Comparison of ENCODE assay signal across 8 cellular contexts in the genomic region with DNA sequence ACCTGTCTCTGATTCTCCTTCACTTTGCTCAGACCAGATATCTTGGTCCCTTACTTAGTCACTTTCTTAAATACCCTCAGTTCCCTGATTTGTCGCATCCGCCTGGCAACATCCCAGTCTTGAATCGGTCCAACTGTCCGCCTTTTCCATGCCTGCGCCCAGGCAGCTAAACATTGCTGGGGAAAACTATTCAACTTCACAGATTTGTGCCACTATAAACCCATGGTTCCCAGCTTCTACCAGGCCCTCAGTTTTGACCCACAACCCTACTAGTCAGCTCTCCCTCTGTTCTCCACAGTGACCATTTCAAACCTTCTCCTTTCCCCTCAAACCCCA. TPM values are rescaled to one million over a fixed set of nuclear protein-coding genes. Genes with fewer than 3 reads are reported as not detected.
A peak's percentile ranks its signal among the peaks of the same experiment; 100 is the strongest.
DNase-seq lines count a peak whose midpoint lies in the region; ATAC-seq, FAIRE-seq and TF ChIP-seq lines count a peak whose summit lies in the region.

No MANE protein-coding gene starts in this region.

- no peak for TF ChIP-seq RAD21 in SK-N-SH (IDR thresholded peaks at IDR 0.05; ENCODE audit: low read length)

- H3K4me3 ChIP-seq in SK-N-SH (ENCODE audit: low read depth in 2 of 2, low read length in 1 of 2) (peak overlapping the region; percentile 62 to 63; a peak in 3 of 4 replicates), iPS-20b (ENCODE audit: low read length) (peak overlapping the region; percentile 78; the same call in 1 of the 2 replicates)

- peak overlapping the region; percentile 63; the same call in 1 of the 2 replicates for H3K4me2 ChIP-seq in SK-N-SH

- H3K9me3 Mint-ChIP-seq in activated T-helper 2 cell treated with anti-CD3 and anti-CD28 coated beads, Interferon-gamma antibody, Interleukin-2, Interleukin-4, amounts not matched to agents 10 μg/mL and 5 μg/mL and 100 μg/mL, durations not matched to agents 14 hours and 24 hours and 36 hours: no peaks in the 10 kb centered on the region
- H3K9me3 Mint-ChIP-seq in stimulated activated naive CD8-positive, alpha-beta T cell treated with anti-CD3 and anti-CD28 coated beads, Interleukin-15, amount 100 ng/mL, for 72 hours: no peaks in the 10 kb centered on the region

- H3K79me2 ChIP-seq in SK-N-SH (ENCODE audit: insufficient read depth): peaks cover 33% of the 10 kb centered on the region

- H3K9me3 ChIP-seq in SK-N-SH (no peaks in the 10 kb centered on the region), iPS-20b (ENCODE audit: insufficient read depth, low read depth, low read length) (no peaks in the 10 kb centered on the region)

- no peak overlapping the region for H3K27ac Mint-ChIP-seq in activated T-helper 2 cell treated with anti-CD3 and anti-CD28 coated beads, Interferon-gamma antibody, Interleukin-2, Interleukin-4, amounts not matched to agents 10 μg/mL and 5 μg/mL and 100 μg/mL, durations not matched to agents 14 hours and 24 hours and 36 hours
- H3K27ac Mint-ChIP-seq in stimulated activated naive CD8-positive, alpha-beta T cell treated with anti-CD3 and anti-CD28 coated beads, Interleukin-15, amount 100 ng/mL, for 72 hours: peak overlapping the region in 1 of 2 donors; percentile 60

- CTCF ChIA-PET in SK-N-SH (lab: Yijun Ruan, JAX): no interaction called here

- H3K9me2 ChIP-seq in SK-N-SH: no peaks in the 10 kb centered on the region

- peak overlapping the region; percentile 62 for H3K4me3 Mint-ChIP-seq in activated T-helper 2 cell treated with anti-CD3 and anti-CD28 coated beads, Interferon-gamma antibody, Interleukin-2, Interleukin-4, amounts not matched to agents 10 μg/mL and 5 μg/mL and 100 μg/mL, durations not matched to agents 14 hours and 24 hours and 36 hours (ENCODE audit: low read depth)
- peak overlapping the region; percentile 64 to 76 for H3K4me3 Mint-ChIP-seq in stimulated activated naive CD8-positive, alpha-beta T cell treated with anti-CD3 and anti-CD28 coated beads, Interleukin-15, amount 100 ng/mL, for 72 hours

- H3K27ac ChIP-seq in SK-N-SH (ENCODE audit: low read depth in 2 of 2, low read length in 1 of 2): peak overlapping the region; percentile 24 to 56; a peak in 3 of 4 replicates
- H3K27ac ChIP-seq in iPS-20b (ENCODE audit: low read length): peak overlapping the region; percentile 10

- no peaks in the 10 kb centered on the region for H3K36me3 Mint-ChIP-seq in activated T-helper 2 cell treated with anti-CD3 and anti-CD28 coated beads, Interferon-gamma antibody, Interleukin-2, Interleukin-4, amounts not matched to agents 10 μg/mL and 5 μg/mL and 100 μg/mL, durations not matched to agents 14 hours and 24 hours and 36 hours (ENCODE audit: low read depth)

- intact Hi-C loops in activated T-helper 2 cell treated with anti-CD3 and anti-CD28 coated beads, Interferon-gamma antibody, Interleukin-2, Interleukin-4, amounts not matched to agents 10 μg/mL and 5 μg/mL and 100 μg/mL, durations not matched to agents 14 hours and 24 hours and 36 hours (cut with micrococcal nuclease): no loop called here

- H3K9ac ChIP-seq in SK-N-SH (peak overlapping the region; percentile 76; the same call in 1 of the 2 replicates), iPS-20b (ENCODE audit: low read depth, low read length) (peak overlapping the region; percentile 19; the same call in 1 of the 2 replicates)

- TF ChIP-seq EP300 in SK-N-SH (IDR thresholded peaks at IDR 0.05; ENCODE audit: borderline replicate concordance in 1 of 2, low read depth in 1 of 2, low read length in 1 of 2): no peak

- 67% methylated on average over 5 of the region's 5 CpGs for WGBS in SK-N-SH (ENCODE audit: low lambda C conversion rate)

- DNase-seq in SK-N-SH (no peak), LoVo (ENCODE audit: low spot score) (no peak), RCC 7860 (ENCODE audit: low spot score) (no peak)
- no peak for DNase-seq in activated T-helper 2 cell treated with anti-CD3 and anti-CD28 coated beads, Interferon-gamma antibody, Interleukin-2, Interleukin-4, amounts not matched to agents 10 μg/mL and 5 μg/mL and 100 μg/mL, durations not matched to agents 14 hours and 24 hours and 36 hours (ENCODE audit: low spot score)
- DNase-seq in stimulated activated naive CD8-positive, alpha-beta T cell treated with anti-CD3 and anti-CD28 coated beads, Interleukin-15, amount 100 ng/mL, for 72 hours: no peak

- H3K36me3 ChIP-seq in SK-N-SH (replicated peaks in 1 of 2; ENCODE audit: control insufficient read depth in 1 of 2, insufficient read depth in 2 of 2, low read length in 1 of 2) (no peaks in the 10 kb centered on the region), iPS-20b (ENCODE audit: insufficient read depth, low read depth, low read length) (no peaks in the 10 kb centered on the region)

- H4K20me1 ChIP-seq in SK-N-SH (ENCODE audit: insufficient read depth): no peaks in the 10 kb centered on the region

- ATAC-seq in SK-N-SH treated with all-trans-retinoic acid at 6 μM for 48 hours (no peak), GM19328 (IDR thresholded peaks at IDR 0.05; ENCODE audit: unreplicated experiment) (no peak)
- ATAC-seq in stimulated activated naive CD8-positive, alpha-beta T cell treated with anti-CD3 and anti-CD28 coated beads, Interleukin-15, amount 100 ng/mL, for 72 hours: no peak

- H2AFZ ChIP-seq in SK-N-SH (ENCODE audit: low read depth): peak overlapping the region; percentile 42

- no peak for FAIRE-seq in RCC 7860 (lab: Jason Lieb, UNC)

- H3K4me1 Mint-ChIP-seq in activated T-helper 2 cell treated with anti-CD3 and anti-CD28 coated beads, Interferon-gamma antibody, Interleukin-2, Interleukin-4, amounts not matched to agents 10 μg/mL and 5 μg/mL and 100 μg/mL, durations not matched to agents 14 hours and 24 hours and 36 hours (ENCODE audit: low read depth): peaks cover 6% of the 10 kb centered on the region
- H3K4me1 Mint-ChIP-seq in stimulated activated naive CD8-positive, alpha-beta T cell treated with anti-CD3 and anti-CD28 coated beads, Interleukin-15, amount 100 ng/mL, for 72 hours: peaks cover 9% of the 10 kb centered on the region

- H3K4me1 ChIP-seq in SK-N-SH (ENCODE audit: control insufficient read depth in 1 of 2, insufficient read depth in 2 of 2, low read depth in 1 of 2, low read length in 1 of 2) (peaks cover 0 to 10% of the 10 kb centered on the region in 2 experiments; a peak in 1 of 4 replicates), iPS-20b (ENCODE audit: insufficient read depth, low read length) (peaks cover 6% of the 10 kb centered on the region; the same call in 1 of the 2 replicates)

- H3F3A ChIP-seq in SK-N-SH (replicated peaks; ENCODE audit: insufficient read depth): peaks cover 7% of the 10 kb centered on the region

- POLR2A ChIA-PET in SK-N-SH (lab: Yijun Ruan, JAX): interaction anchor here (0.6 kb wide), 1 partner anchor 49 kb away, joined by 4 read pairs; no protein-coding TSS in a partner anchor

- H3K27me3 ChIP-seq in SK-N-SH (ENCODE audit: insufficient read depth) (peaks cover 12% of the 10 kb centered on the region; the same call in 1 of the 2 replicates), iPS-20b (ENCODE audit: insufficient read depth, low read length) (no peaks in the 10 kb centered on the region)

- TF ChIP-seq CTCF in SK-N-SH (IDR thresholded peaks at IDR 0.05): no peak

- peaks cover 44% of the 10 kb centered on the region for H3K27me3 Mint-ChIP-seq in activated T-helper 2 cell treated with anti-CD3 and anti-CD28 coated beads, Interferon-gamma antibody, Interleukin-2, Interleukin-4, amounts not matched to agents 10 μg/mL and 5 μg/mL and 100 μg/mL, durations not matched to agents 14 hours and 24 hours and 36 hours (ENCODE audit: low read depth)
- peaks cover 47% of the 10 kb centered on the region for H3K27me3 Mint-ChIP-seq in stimulated activated naive CD8-positive, alpha-beta T cell treated with anti-CD3 and anti-CD28 coated beads, Interleukin-15, amount 100 ng/mL, for 72 hours

TF ChIP-seq in SK-N-SH, 30 proteins besides CTCF, POLR2A, EP300 and RAD21 (continues in another document):
- TF ChIP-seq, protein P1, sequence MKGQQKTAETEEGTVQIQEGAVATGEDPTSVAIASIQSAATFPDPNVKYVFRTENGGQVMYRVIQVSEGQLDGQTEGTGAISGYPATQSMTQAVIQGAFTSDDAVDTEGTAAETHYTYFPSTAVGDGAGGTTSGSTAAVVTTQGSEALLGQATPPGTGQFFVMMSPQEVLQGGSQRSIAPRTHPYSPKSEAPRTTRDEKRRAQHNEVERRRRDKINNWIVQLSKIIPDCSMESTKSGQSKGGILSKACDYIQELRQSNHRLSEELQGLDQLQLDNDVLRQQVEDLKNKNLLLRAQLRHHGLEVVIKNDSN (IDR thresholded peaks at IDR 0.05; ENCODE audit: borderline replicate concordance, low read depth): no peak
- no peak for TF ChIP-seq EZH2phosphoT487 (IDR thresholded peaks at IDR 0.05; ENCODE audit: borderline replicate concordance, low read depth)
- no peak for TF ChIP-seq NRF1 (IDR thresholded peaks at IDR 0.05; ENCODE audit: low read depth, low read length)

RNA-seq across cellular contexts. Expression of a gene that starts 0.5 kb away (rescaled TPM):
- polyA plus RNA-seq in SK-N-SH (2012; rRNA removed): 3.3 and 6.3 TPM in 2 replicates
- 4.1 and 6.3 TPM in 2 replicates for polyA plus RNA-seq in SK-N-SH (2012; cell fraction: cytosol; rRNA removed)
- polyA plus RNA-seq in SK-N-SH (2012; cell fraction: nucleus; rRNA removed): 10.8 and 13.4 TPM in 2 replicates
- 0.11 and 0.28 TPM in 2 replicates for total RNA-seq in activated T-helper 2 cell treated with anti-CD3 and anti-CD28 coated beads, Interferon-gamma antibody, Interleukin-2, Interleukin-4, amounts not matched to agents 10 μg/mL and 5 μg/mL and 100 μg/mL, durations not matched to agents 14 hours and 24 hours and 36 hours

RNA-seq across cellular contexts. Expression of a gene that starts 33.5 kb away (rescaled TPM):
- polyA plus RNA-seq in SK-N-SH (2012; rRNA removed): 16.3 and 19.4 TPM in 2 replicates
- polyA plus RNA-seq in SK-N-SH (2012; cell fraction: cytosol; rRNA removed): 12.0 and 15.0 TPM in 2 replicates
- polyA plus RNA-seq in SK-N-SH (2012; cell fraction: nucleus; rRNA removed): 21.6 and 27.8 TPM in 2 replicates
- total RNA-seq in activated T-helper 2 cell treated with anti-CD3 and anti-CD28 coated beads, Interferon-gamma antibody, Interleukin-2, Interleukin-4, amounts not matched to agents 10 μg/mL and 5 μg/mL and 100 μg/mL, durations not matched to agents 14 hours and 24 hours and 36 hours: 63.6 and 64.5 TPM in 2 replicates

RNA-seq across cellular contexts. Expression of a gene that starts 56.3 kb away (rescaled TPM):
- polyA plus RNA-seq in SK-N-SH (2012; rRNA removed): 23.7 and 32.8 TPM in 2 replicates
- polyA plus RNA-seq in SK-N-SH (2012; cell fraction: cytosol; rRNA removed): 37.7 and 44.8 TPM in 2 replicates
- polyA plus RNA-seq in SK-N-SH (2012; cell fraction: nucleus; rRNA removed): 14.6 and 16.1 TPM in 2 replicates
- 36.8 and 37.7 TPM in 2 replicates for total RNA-seq in activated T-helper 2 cell treated with anti-CD3 and anti-CD28 coated beads, Interferon-gamma antibody, Interleukin-2, Interleukin-4, amounts not matched to agents 10 μg/mL and 5 μg/mL and 100 μg/mL, durations not matched to agents 14 hours and 24 hours and 36 hours
